In genomic region chr4:35521682-35522081, GRCh38 we compare ENCODE assay signal across 30 cellular contexts.
DNase-seq lines count a peak whose midpoint lies in the region; TF ChIP-seq lines count a peak whose summit lies in the region.
"Had no signal": no experiment of that assay in that cellular context is flagged by ENCODE, and none has a peak within 500 bp of the region (broad histone marks: within the 10 kb centered on the region; RNA-seq: fewer than 3 reads in every experiment).

No MANE protein-coding gene starts in this region.

- H3K4me1 ChIP-seq in mammary epithelial cell (ENCODE audit: insufficient read depth, low read length): peaks cover 10% of the 10 kb centered on the region
- H3K4me1 ChIP-seq in esophagus squamous epithelium: no peaks in the 10 kb centered on the region
- H3K4me1 ChIP-seq: A549; BE2C; BLaER1; BLaER1 treated with 17β-estradiol and CSF1 and Interleukin-3, amounts not matched to agents 10 nM and 100 nM; Caco-2 had no signal

- CTCF ChIA-PET in MCF 10A (lab: Yijun Ruan, JAX) (interaction anchor here (0.7 kb wide), 1 partner anchor 1764 kb away, joined by 3 read pairs; no protein-coding TSS in a partner anchor), mammary epithelial cell (lab: Charles Lee; ENCODE audit: low non-redundant PET) (no interaction called here)

- WGBS in mammary epithelial cell (ENCODE audit: low coverage, missing lambda C conversion rate): 73% methylated on average over 1 of the region's 1 CpG
- WGBS in esophagus squamous epithelium, 2 donors: 28 to 37% methylated on average over 1 of the region's 1 CpG

- no peaks in the 10 kb centered on the region for H3K27me3 Mint-ChIP-seq in MCF 10A (ENCODE audit: insufficient read depth, unreplicated experiment)
- H3K27me3 Mint-ChIP-seq: B cell; CD4-positive, alpha-beta memory T cell; CD4-positive, alpha-beta T cell; CD4-positive, CD25-positive, alpha-beta regulatory T cell; CD8-positive, alpha-beta memory T cell had no signal

- no peak for TF ChIP-seq POLR2A in esophagus squamous epithelium (IDR thresholded peaks at IDR 0.05)

- TF ChIP-seq CTCF in MCF 10A (IDR thresholded peaks at IDR 0.05; ENCODE audit: unreplicated experiment) (no peak), mammary epithelial cell (conservative IDR thresholded peaks at IDR 0.05 in 1 of 2, IDR thresholded peaks at IDR 0.05 in 1 of 2; ENCODE audit: extremely low read depth in 1 of 2, insufficient read depth in 1 of 2, low read depth in 1 of 2, low read length in 2 of 2) (no peak), neural cell (IDR thresholded peaks at IDR 0.05; ENCODE audit: poor library complexity, severe bottlenecking) (no peak), esophagus squamous epithelium (IDR thresholded peaks at IDR 0.05) (no peak)

- peak; percentile 96 for TF ChIP-seq EP300 in neural cell (conservative IDR thresholded peaks at IDR 0.05; ENCODE audit: poor library complexity, severe bottlenecking)

- H3K27me3 ChIP-seq in mammary epithelial cell (ENCODE audit: insufficient read depth, low read length): peaks cover 2% of the 10 kb centered on the region
- no peaks in the 10 kb centered on the region for H3K27me3 ChIP-seq in neural cell (ENCODE audit: insufficient read depth, low read depth, low read length)
- H3K27me3 ChIP-seq in esophagus squamous epithelium: no peaks in the 10 kb centered on the region
- H3K27me3 ChIP-seq: BE2C; BLaER1; BLaER1 treated with 17β-estradiol and CSF1 and Interleukin-3, amounts not matched to agents 10 nM and 100 nM had no signal

- H3K36me3 ChIP-seq in mammary epithelial cell (ENCODE audit: insufficient read depth, low read length) (no peaks in the 10 kb centered on the region), neural cell (ENCODE audit: insufficient read depth, low read length) (no peaks in the 10 kb centered on the region), esophagus squamous epithelium (no peaks in the 10 kb centered on the region)
- H3K36me3 ChIP-seq: BE2C; BLaER1; BLaER1 treated with 17β-estradiol and CSF1 and Interleukin-3, amounts not matched to agents 10 nM and 100 nM had no signal

- H3K79me2 ChIP-seq in mammary epithelial cell (ENCODE audit: insufficient read depth, low read length): no peaks in the 10 kb centered on the region
- H3K79me2 ChIP-seq in neural cell (replicated peaks; ENCODE audit: insufficient read depth, low read length): no peaks in the 10 kb centered on the region

- no peaks in the 10 kb centered on the region for H3K9me2 ChIP-seq in neural cell (ENCODE audit: insufficient read depth, low read length)

- H3K27ac Mint-ChIP-seq in MCF 10A (ENCODE audit: low read depth, unreplicated experiment): peak overlapping the region; percentile 78
- H3K27ac Mint-ChIP-seq: B cell; CD14-positive monocyte; CD4-positive, alpha-beta memory T cell; CD4-positive, alpha-beta T cell; CD4-positive, CD25-positive, alpha-beta regulatory T cell; CD8-positive, alpha-beta memory T cell; CD8-positive, alpha-beta T cell had no signal

- peaks cover 18% of the 10 kb centered on the region for H3K9me3 Mint-ChIP-seq in MCF 10A (ENCODE audit: unreplicated experiment)
- H3K9me3 Mint-ChIP-seq: CD4-positive, alpha-beta T cell; CD8-positive, alpha-beta T cell had no signal

- BruUV-seq in MCF 10A (replicated peaks; lab: Mats Ljungman, UMichigan): no TSS peak
- BruUV-seq in mammary epithelial cell (replicated peaks; lab: Mats Ljungman, UMichigan): no TSS peak

- H3K4me2 ChIP-seq in mammary epithelial cell (ENCODE audit: insufficient read depth, low read depth, low read length) (no peak overlapping the region), neural cell (ENCODE audit: low read length) (no peak overlapping the region)
- H3K4me2 ChIP-seq: A549; BLaER1; BLaER1 treated with 17β-estradiol and CSF1 and Interleukin-3, amounts not matched to agents 10 nM and 100 nM had no signal

- intact Hi-C loops in MCF 10A (cut with micrococcal nuclease) (no loop called here), mammary epithelial cell (cut with micrococcal nuclease) (no loop called here), esophagus squamous epithelium (cut with DNase I) (no loop called here)

- H3K9me3 ChIP-seq in mammary epithelial cell (replicated peaks; ENCODE audit: insufficient read depth, low read length) (no peaks in the 10 kb centered on the region), neural cell (ENCODE audit: low read length) (no peaks in the 10 kb centered on the region), esophagus squamous epithelium (no peaks in the 10 kb centered on the region)
- H3K9me3 ChIP-seq: A549, BE2C, BLaER1, Caco-2 had no signal

- TF ChIP-seq RAD21 in neural cell (conservative IDR thresholded peaks at IDR 0.05): no peak

- H3K4me3 Mint-ChIP-seq in MCF 10A (ENCODE audit: unreplicated experiment): no peak overlapping the region
- H3K4me3 Mint-ChIP-seq: B cell; CD14-positive monocyte; CD4-positive, alpha-beta memory T cell; CD4-positive, alpha-beta T cell; CD4-positive, CD25-positive, alpha-beta regulatory T cell; CD8-positive, alpha-beta memory T cell; CD8-positive, alpha-beta T cell had no signal

- POLR2A ChIA-PET in MCF 10A (lab: Yijun Ruan, JAX): no interaction called here

- H3K27ac ChIP-seq in mammary epithelial cell (ENCODE audit: insufficient read depth, low read depth, low read length) (no peak overlapping the region), neural cell (ENCODE audit: low read length) (no peak overlapping the region), esophagus squamous epithelium (no peak overlapping the region)
- H3K27ac ChIP-seq: 22Rv1; A549; BLaER1; BLaER1 treated with 17β-estradiol and CSF1 and Interleukin-3, amounts not matched to agents 10 nM and 100 nM; C4-2B had no signal

- no peak overlapping the region for H3K4me3 ChIP-seq in mammary epithelial cell (replicated peaks in 1 of 3; ENCODE audit: insufficient read depth in 1 of 3, low read depth in 2 of 3, low read length in 3 of 3)
- H3K4me3 ChIP-seq in neural cell (ENCODE audit: low read length): no peak overlapping the region
- no peak overlapping the region for H3K4me3 ChIP-seq in esophagus squamous epithelium
- H3K4me3 ChIP-seq: A549; BLaER1; BLaER1 treated with 17β-estradiol and CSF1 and Interleukin-3, amounts not matched to agents 10 nM and 100 nM had no signal

- H3K9ac ChIP-seq in mammary epithelial cell (ENCODE audit: insufficient read depth, low read length): no peak overlapping the region
- no peak overlapping the region for H3K9ac ChIP-seq in neural cell (ENCODE audit: low read length)
- H3K9ac ChIP-seq: BLaER1; BLaER1 treated with 17β-estradiol and CSF1 and Interleukin-3, amounts not matched to agents 10 nM and 100 nM had no signal

- H4K20me1 ChIP-seq in mammary epithelial cell (ENCODE audit: insufficient read depth, low read length) (no peaks in the 10 kb centered on the region), neural cell (ENCODE audit: insufficient read depth) (no peaks in the 10 kb centered on the region)
- H4K20me1 ChIP-seq: BLaER1; BLaER1 treated with 17β-estradiol and CSF1 and Interleukin-3, amounts not matched to agents 10 nM and 100 nM had no signal

- in situ Hi-C loops in mammary epithelial cell (cut with MboI; ENCODE audit: low sequenced_read_pairs in 2 of 2): no loop called here

- H3K36me3 Mint-ChIP-seq in MCF 10A (ENCODE audit: insufficient read depth, unreplicated experiment): peaks cover 7% of the 10 kb centered on the region
- H3K36me3 Mint-ChIP-seq: CD14-positive monocyte; CD4-positive, alpha-beta memory T cell; CD4-positive, CD25-positive, alpha-beta regulatory T cell; CD8-positive, alpha-beta memory T cell; CD8-positive, alpha-beta T cell had no signal

- H3K4me1 Mint-ChIP-seq in MCF 10A (ENCODE audit: insufficient read depth, unreplicated experiment): peaks cover 12% of the 10 kb centered on the region
- H3K4me1 Mint-ChIP-seq: B cell; CD14-positive monocyte; CD4-positive, alpha-beta memory T cell; CD4-positive, CD25-positive, alpha-beta regulatory T cell had no signal

- H3F3A ChIP-seq in neural cell (ENCODE audit: insufficient read depth, low read length, poor library complexity, severe bottlenecking): no peaks in the 10 kb centered on the region

- DNase-seq in MCF 10A (ENCODE audit: unreplicated experiment) (no peak), mammary epithelial cell (no peak), esophagus squamous epithelium (lab: John Stamatoyannopoulos, UW) (no peak)
- DNase-seq: 8988T; ACHN; AML-193; BE2C; C1 segment of cervical spinal cord; Caco-2; Calu3; CD4-positive, alpha-beta memory T cell; CD4-positive, alpha-beta T cell; CD4-positive, CD25-positive, alpha-beta regulatory T cell; CD8-positive, alpha-beta memory T cell; CD8-positive, alpha-beta T cell; COR-L47; DMS 273 treated with DMSO at 0.1 percent for 48 hours; DMS153; DMS79; DMS79 treated with DMSO at 0.1 percent for 48 hours; DND-41; EL had no signal

- H2AFZ ChIP-seq in mammary epithelial cell (ENCODE audit: low read depth, low read length) (no peak overlapping the region), neural cell (ENCODE audit: low read depth, low read length) (no peak overlapping the region)

- dilution Hi-C loops in mammary epithelial cell (cut with HindIII; ENCODE audit: low sequenced_read_pairs): no loop called here

TF ChIP-seq in neural cell, 6 proteins besides CTCF, POLR2A, EP300 and RAD21:
- peak; percentile 68 for TF ChIP-seq POLR2AphosphoS5 (IDR thresholded peaks at IDR 0.05)
- no peak for TF ChIP-seq REST (IDR thresholded peaks at IDR 0.05; ENCODE audit: borderline replicate concordance)
